In genomic region chr12:180445-180844, GRCh38 we compare ENCODE assay signal across 1 cellular context.
TF ChIP-seq lines count a peak whose summit lies in the region.

No MANE protein-coding gene starts in this region.

TF ChIP-seq in HepG2, 621 proteins besides CTCF, POLR2A, EP300 and RAD21:
- TF ChIP-seq, protein P1, sequence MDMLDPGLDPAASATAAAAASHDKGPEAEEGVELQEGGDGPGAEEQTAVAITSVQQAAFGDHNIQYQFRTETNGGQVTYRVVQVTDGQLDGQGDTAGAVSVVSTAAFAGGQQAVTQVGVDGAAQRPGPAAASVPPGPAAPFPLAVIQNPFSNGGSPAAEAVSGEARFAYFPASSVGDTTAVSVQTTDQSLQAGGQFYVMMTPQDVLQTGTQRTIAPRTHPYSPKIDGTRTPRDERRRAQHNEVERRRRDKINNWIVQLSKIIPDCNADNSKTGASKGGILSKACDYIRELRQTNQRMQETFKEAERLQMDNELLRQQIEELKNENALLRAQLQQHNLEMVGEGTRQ (IDR thresholded peaks at IDR 0.05; ENCODE audit: low read depth, low read length): peak; percentile 27; the same call in 1 of the 2 replicates
- TF ChIP-seq, protein P1 (CRISPR knock-in tag; IDR thresholded peaks at IDR 0.05; ENCODE audit: borderline replicate concordance): peak; percentile 24; the same call in 1 of the 2 replicates
- TF ChIP-seq, protein P2, sequence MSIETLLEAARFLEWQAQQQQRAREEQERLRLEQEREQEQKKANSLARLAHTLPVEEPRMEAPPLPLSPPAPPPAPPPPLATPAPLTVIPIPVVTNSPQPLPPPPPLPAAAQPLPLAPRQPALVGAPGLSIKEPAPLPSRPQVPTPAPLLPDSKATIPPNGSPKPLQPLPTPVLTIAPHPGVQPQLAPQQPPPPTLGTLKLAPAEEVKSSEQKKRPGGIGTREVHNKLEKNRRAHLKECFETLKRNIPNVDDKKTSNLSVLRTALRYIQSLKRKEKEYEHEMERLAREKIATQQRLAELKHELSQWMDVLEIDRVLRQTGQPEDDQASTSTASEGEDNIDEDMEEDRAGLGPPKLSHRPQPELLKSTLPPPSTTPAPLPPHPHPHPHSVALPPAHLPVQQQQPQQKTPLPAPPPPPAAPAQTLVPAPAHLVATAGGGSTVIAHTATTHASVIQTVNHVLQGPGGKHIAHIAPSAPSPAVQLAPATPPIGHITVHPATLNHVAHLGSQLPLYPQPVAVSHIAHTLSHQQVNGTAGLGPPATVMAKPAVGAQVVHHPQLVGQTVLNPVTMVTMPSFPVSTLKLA (IDR thresholded peaks at IDR 0.05): 0 out of 2 replicates have a peak, but pooled peaks have one; percentile 17
- TF ChIP-seq SAP130 (CRISPR knock-in tag; IDR thresholded peaks at IDR 0.05; ENCODE audit: low read depth) (0 out of 2 replicates have a peak, but pooled peaks have one; percentile 15), NR2F2 (IDR thresholded peaks at IDR 0.05; ENCODE audit: borderline replicate concordance, low read depth) (no peak), BHLHE40 (IDR thresholded peaks at IDR 0.05; ENCODE audit: low read length) (0 out of 2 replicates have a peak, but pooled peaks have one; percentile 22), ZNF687 (CRISPR knock-in tag; IDR thresholded peaks at IDR 0.05) (peak; percentile 44)
- TF ChIP-seq, protein P3, sequence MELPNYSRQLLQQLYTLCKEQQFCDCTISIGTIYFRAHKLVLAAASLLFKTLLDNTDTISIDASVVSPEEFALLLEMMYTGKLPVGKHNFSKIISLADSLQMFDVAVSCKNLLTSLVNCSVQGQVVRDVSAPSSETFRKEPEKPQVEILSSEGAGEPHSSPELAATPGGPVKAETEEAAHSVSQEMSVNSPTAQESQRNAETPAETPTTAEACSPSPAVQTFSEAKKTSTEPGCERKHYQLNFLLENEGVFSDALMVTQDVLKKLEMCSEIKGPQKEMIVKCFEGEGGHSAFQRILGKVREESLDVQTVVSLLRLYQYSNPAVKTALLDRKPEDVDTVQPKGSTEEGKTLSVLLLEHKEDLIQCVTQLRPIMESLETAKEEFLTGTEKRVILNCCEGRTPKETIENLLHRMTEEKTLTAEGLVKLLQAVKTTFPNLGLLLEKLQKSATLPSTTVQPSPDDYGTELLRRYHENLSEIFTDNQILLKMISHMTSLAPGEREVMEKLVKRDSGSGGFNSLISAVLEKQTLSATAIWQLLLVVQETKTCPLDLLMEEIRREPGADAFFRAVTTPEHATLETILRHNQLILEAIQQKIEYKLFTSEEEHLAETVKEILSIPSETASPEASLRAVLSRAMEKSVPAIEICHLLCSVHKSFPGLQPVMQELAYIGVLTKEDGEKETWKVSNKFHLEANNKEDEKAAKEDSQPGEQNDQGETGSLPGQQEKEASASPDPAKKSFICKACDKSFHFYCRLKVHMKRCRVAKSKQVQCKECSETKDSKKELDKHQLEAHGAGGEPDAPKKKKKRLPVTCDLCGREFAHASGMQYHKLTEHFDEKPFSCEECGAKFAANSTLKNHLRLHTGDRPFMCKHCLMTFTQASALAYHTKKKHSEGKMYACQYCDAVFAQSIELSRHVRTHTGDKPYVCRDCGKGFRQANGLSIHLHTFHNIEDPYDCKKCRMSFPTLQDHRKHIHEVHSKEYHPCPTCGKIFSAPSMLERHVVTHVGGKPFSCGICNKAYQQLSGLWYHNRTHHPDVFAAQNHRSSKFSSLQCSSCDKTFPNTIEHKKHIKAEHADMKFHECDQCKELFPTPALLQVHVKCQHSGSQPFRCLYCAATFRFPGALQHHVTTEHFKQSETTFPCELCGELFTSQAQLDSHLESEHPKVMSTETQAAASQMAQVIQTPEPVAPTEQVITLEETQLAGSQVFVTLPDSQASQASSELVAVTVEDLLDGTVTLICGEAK (IDR thresholded peaks at IDR 0.05): no peak
- TF ChIP-seq, protein P3 (CRISPR knock-in tag; IDR thresholded peaks at IDR 0.05): no peak
